17 cellular contexts compared by ENCODE assay signal in genomic region chr3:42733501-42734262, GRCh38. TPM values are rescaled to one million over a fixed set of nuclear protein-coding genes. Genes with fewer than 3 reads are reported as not detected.
DNase-seq lines count a peak whose midpoint lies in the region; ATAC-seq lines count a peak whose summit lies in the region.
"Had no signal": no experiment of that assay in that cellular context is flagged by ENCODE, and none has a peak within 500 bp of the region (broad histone marks: within the 10 kb centered on the region; RNA-seq: fewer than 3 reads in every experiment).

No MANE protein-coding gene starts in this region.

- H3K27me3 Mint-ChIP-seq in CD4-positive, alpha-beta memory T cell, result no peaks in the 10 kb centered on the region

- H3K9me3 ChIP-seq in CD4-positive, alpha-beta memory T cell (ENCODE audit: control insufficient read depth in 1 of 2, low read length in 2 of 2), result no peaks in the 10 kb centered on the region
- H3K9me3 ChIP-seq: gastrocnemius medialis, upper lobe of left lung had no signal

- no peak for ATAC-seq in HG02870 (IDR thresholded peaks at IDR 0.05; ENCODE audit: unreplicated experiment)
- ATAC-seq: activated naive CD4-positive, alpha-beta T cell treated with anti-CD3 and anti-CD28 coated beads, Interleukin-2, amount 50 U/mL, for 72 hours; CD8-positive, alpha-beta T cell; gastrocnemius medialis had no signal

- no peak overlapping the region for H3K4me3 Mint-ChIP-seq in CD4-positive, alpha-beta memory T cell
- H3K4me3 Mint-ChIP-seq: CD8-positive, alpha-beta T cell had no signal

- no peaks in the 10 kb centered on the region for H3K4me1 Mint-ChIP-seq in CD4-positive, alpha-beta memory T cell

- CTCF ChIA-PET in CD4-positive, alpha-beta memory T cell (lab: Charles Lee; ENCODE audit: partially characterized antibody), result interaction anchor here (1.0 kb wide), 1 partner anchor 12 kb away, joined by 3 read pairs; no protein-coding TSS in a partner anchor

- H3K27me3 ChIP-seq in CD4-positive, alpha-beta memory T cell (ENCODE audit: insufficient read depth, low read length), result no peaks in the 10 kb centered on the region
- H3K27me3 ChIP-seq: gastrocnemius medialis, upper lobe of left lung had no signal

- H3K9me3 Mint-ChIP-seq in CD4-positive, alpha-beta memory T cell, result no peaks in the 10 kb centered on the region
- H3K9me3 Mint-ChIP-seq: activated naive CD4-positive, alpha-beta T cell treated with anti-CD3 and anti-CD28 coated beads, Interleukin-2, amount 50 U/mL, for 72 hours; CD8-positive, alpha-beta T cell had no signal

- no peaks in the 10 kb centered on the region for H3K4me1 ChIP-seq in CD4-positive, alpha-beta memory T cell (ENCODE audit: insufficient read depth, low read length)
- H3K4me1 ChIP-seq: upper lobe of left lung had no signal

- H3K27ac Mint-ChIP-seq in CD4-positive, alpha-beta memory T cell, result no peak overlapping the region
- H3K27ac Mint-ChIP-seq: activated naive CD4-positive, alpha-beta T cell treated with anti-CD3 and anti-CD28 coated beads, Interleukin-2, amount 50 U/mL, for 72 hours; CD8-positive, alpha-beta T cell had no signal

- no peaks in the 10 kb centered on the region for H3K36me3 ChIP-seq in CD4-positive, alpha-beta memory T cell (ENCODE audit: insufficient read depth, low read length)
- H3K36me3 ChIP-seq: gastrocnemius medialis, upper lobe of left lung had no signal

- no peaks in the 10 kb centered on the region for H3K36me3 Mint-ChIP-seq in CD4-positive, alpha-beta memory T cell
- H3K36me3 Mint-ChIP-seq: activated naive CD4-positive, alpha-beta T cell treated with anti-CD3 and anti-CD28 coated beads, Interleukin-2, amount 50 U/mL, for 72 hours; CD8-positive, alpha-beta T cell had no signal

- DNase-seq in NCI-H748 (lab: John Stamatoyannopoulos, UW; ENCODE audit: unreplicated experiment) (peak; percentile 35), NCI-H748 treated with DMSO at 0.1 percent for 48 hours (lab: John Stamatoyannopoulos, UW) (no peak), amygdala (lab: John Stamatoyannopoulos, UW) (peak in 51 of 56 donors; percentile 29 to 93 (median 73)), inferior parietal cortex (ENCODE audit: extremely low spot score) (peak; percentile 85), NCI-H1930 (lab: John Stamatoyannopoulos, UW) (no peak)
- peak; percentile 10 for DNase-seq in stimulated activated CD8-positive, alpha-beta memory T cell treated with anti-CD3 and anti-CD28 coated beads, Interleukin-4, amount 100 ng/mL, for 48 hours
- no peak for DNase-seq in CD4-positive, alpha-beta memory T cell
- DNase-seq: gastrocnemius medialis, GF-D8, kidney glomerular epithelial cell, NCI-H2227 treated with DMSO at 0.1 percent for 48 hours, retina, upper lobe of left lung had no signal

- intact Hi-C loops in CD4-positive, alpha-beta memory T cell (cut with micrococcal nuclease), result no loop called here

- POLR2A ChIA-PET in CD4-positive, alpha-beta memory T cell (lab: Charles Lee; ENCODE audit: partially characterized antibody), result no interaction called here

- no peak overlapping the region for H3K27ac ChIP-seq in CD4-positive, alpha-beta memory T cell (ENCODE audit: low read depth, low read length)
- H3K27ac ChIP-seq: upper lobe of left lung had no signal

- H3K4me3 ChIP-seq in CD4-positive, alpha-beta memory T cell (ENCODE audit: low read length in 2 of 2), result no peak overlapping the region
- H3K4me3 ChIP-seq: gastrocnemius medialis, upper lobe of left lung had no signal

RNA-seq across cellular contexts. Expression of gene HHATL, which starts 31.1 kb away (rescaled TPM):
- total RNA-seq in CD4-positive, alpha-beta memory T cell, result not detected
- polyA plus RNA-seq in CD4-positive, alpha-beta memory T cell, result not detected
- total RNA-seq: A673; activated naive CD4-positive, alpha-beta T cell treated with anti-CD3 and anti-CD28 coated beads, Interleukin-2, amount 50 U/mL, for 72 hours; CD8-positive, alpha-beta T cell had no signal

RNA-seq across cellular contexts. Expression of gene CCDC13, which starts 39.4 kb away (rescaled TPM):
- under 1 TPM; 0.72 to 0.96 TPM for total RNA-seq in CD4-positive, alpha-beta memory T cell
- under 1 TPM; 0.15 to 0.25 TPM for polyA plus RNA-seq in CD4-positive, alpha-beta memory T cell
- total RNA-seq: A673 had no signal

RNA-seq across cellular contexts. Expression of gene KLHL40, which starts 48.3 kb away (rescaled TPM):
- total RNA-seq in CD4-positive, alpha-beta memory T cell, result not detected
- not detected for polyA plus RNA-seq in CD4-positive, alpha-beta memory T cell
- total RNA-seq: A673; activated naive CD4-positive, alpha-beta T cell treated with anti-CD3 and anti-CD28 coated beads, Interleukin-2, amount 50 U/mL, for 72 hours; CD8-positive, alpha-beta T cell; upper lobe of left lung had no signal

Comparison
In these comparisons a context has a peak if more than half of its experiments do, and no peak if none do; other contexts are left out.
1. DNase-seq: peak in NCI-H748 (single experiment), amygdala (51 of 56), inferior parietal cortex (single experiment) and stimulated activated CD8-positive, alpha-beta memory T cell treated with anti-CD3 and anti-CD28 coated beads, Interleukin-4, amount 100 ng/mL, for 48 hours (single experiment); none in NCI-H748 treated with DMSO at 0.1 percent for 48 hours (single experiment), CD4-positive, alpha-beta memory T cell (0 of 5) and NCI-H1930 (0 of 2).